In the genomic region with DNA sequence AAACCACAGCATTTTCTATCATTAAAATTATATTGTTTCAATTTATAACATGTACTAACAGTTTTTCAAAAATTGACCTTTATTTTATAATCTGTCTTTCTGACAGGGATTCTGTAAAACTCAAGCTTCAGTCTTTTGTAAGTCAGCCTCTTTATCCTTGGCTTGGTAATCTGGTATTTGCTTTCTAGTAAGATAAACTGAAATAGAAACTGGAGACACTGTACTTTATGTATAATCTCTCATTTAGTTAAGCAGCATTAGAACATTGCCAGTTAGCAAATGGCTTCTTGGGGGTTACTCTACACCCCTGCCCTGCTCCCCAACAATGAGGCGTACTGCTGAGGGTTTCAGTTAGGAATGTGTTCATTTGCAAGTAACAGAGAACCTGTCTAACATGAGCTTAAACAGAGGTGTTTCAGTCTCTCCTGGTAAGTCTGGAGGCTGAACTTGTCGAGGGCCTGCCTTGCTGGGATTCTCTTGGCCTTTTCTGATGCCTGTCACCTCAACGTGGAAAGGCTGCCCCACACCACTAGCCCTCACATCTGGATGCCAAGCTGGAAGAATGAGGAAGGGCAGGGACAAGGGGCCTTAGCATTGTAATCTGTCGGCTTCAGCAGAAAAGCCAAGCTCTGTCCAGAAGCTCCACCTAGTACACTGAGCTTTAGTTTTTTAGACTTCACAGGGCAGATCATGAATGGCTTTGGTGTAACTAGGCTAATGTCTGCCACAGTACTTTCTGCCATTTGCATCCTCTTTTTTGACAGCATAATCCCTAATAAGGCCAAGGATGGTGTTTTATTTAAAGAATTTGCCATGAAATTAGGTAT, we compare ENCODE assay signal across 23 cellular contexts. TPM values are rescaled to one million over a fixed set of nuclear protein-coding genes. Genes with fewer than 3 reads are reported as not detected.
A peak's percentile ranks its signal among the peaks of the same experiment; 100 is the strongest.
DNase-seq lines count a peak whose midpoint lies in the region; ATAC-seq and TF ChIP-seq lines count a peak whose summit lies in the region.
"Had no signal": no experiment of that assay in that cellular context is flagged by ENCODE, and none has a peak within 500 bp of the region (broad histone marks: within the 10 kb centered on the region; RNA-seq: fewer than 3 reads in every experiment).

No MANE protein-coding gene starts in this region.

- H3K27me3 Mint-ChIP-seq in CD4-positive, alpha-beta T cell: peaks cover 11% of the 10 kb centered on the region
- H3K27me3 Mint-ChIP-seq in naive thymus-derived CD8-positive, alpha-beta T cell: peaks cover 0 to 6% (median 0%) of the 10 kb centered on the region in 5 donors
- H3K27me3 Mint-ChIP-seq: activated B cell treated with CpG ODN at 0.5 μM for 24 hours had no signal

- no peaks in the 10 kb centered on the region for H3K9me3 ChIP-seq in CD4-positive, alpha-beta T cell (ENCODE audit: control insufficient read depth, low read length)
- H3K9me3 ChIP-seq in HUES48 (ENCODE audit: control insufficient read depth, insufficient read depth, low read length): no peaks in the 10 kb centered on the region
- no peaks in the 10 kb centered on the region for H3K9me3 ChIP-seq in esophagus (ENCODE audit: control insufficient read depth in 2 of 2, insufficient read depth in 1 of 2, low read depth in 1 of 2, low read length in 1 of 2)
- H3K9me3 ChIP-seq in ovary: no peaks in the 10 kb centered on the region
- H3K9me3 ChIP-seq: BLaER1, gastrocnemius medialis, MG63 had no signal

- DNase-seq in CD4-positive, alpha-beta T cell: no peak
- DNase-seq in naive thymus-derived CD8-positive, alpha-beta T cell: no peak
- DNase-seq in NCI-H446 (lab: John Stamatoyannopoulos, UW): no peak
- no peak for DNase-seq in NCI-H1105 treated with DMSO at 0.1 percent for 48 hours (lab: John Stamatoyannopoulos, UW)
- no peak for DNase-seq in ovary
- DNase-seq: activated B cell treated with CpG ODN at 0.5 μM for 24 hours; activated CD8-positive, alpha-beta memory T cell treated with anti-CD3 and anti-CD28 coated beads, Interleukin-2, amount 50 U/mL, for 4 hours; effector memory CD4-positive, alpha-beta T cell; gastrocnemius medialis; MG63; NCI-H1436; occipital lobe; OCI-M1; Right ventricle myocardium superior; stimulated activated CD4-positive, alpha-beta T cell treated with anti-CD3 and anti-CD28 coated beads, Interleukin-4, amount 100 ng/mL, for 24 hours; T-helper 9 cell had no signal

- H3K36me3 ChIP-seq in HUES48 (ENCODE audit: control insufficient read depth, insufficient read depth, low read length) (no peaks in the 10 kb centered on the region), esophagus (ENCODE audit: control insufficient read depth in 2 of 2, insufficient read depth in 2 of 2, low read length in 1 of 2) (no peaks in the 10 kb centered on the region), ovary (no peaks in the 10 kb centered on the region)
- H3K36me3 ChIP-seq: BLaER1, gastrocnemius medialis, MG63 had no signal

- no peak overlapping the region for H3K4me3 Mint-ChIP-seq in CD4-positive, alpha-beta T cell
- peak overlapping the region in 5 of 10 donors; percentile 28 to 48 (median 42) for H3K4me3 Mint-ChIP-seq in naive thymus-derived CD8-positive, alpha-beta T cell
- H3K4me3 Mint-ChIP-seq: activated B cell treated with CpG ODN at 0.5 μM for 24 hours had no signal

- WGBS in esophagus, 2 donors: 52 to 70% methylated on average over 4 of the region's 4 CpGs
- 71 to 75% (median 72%) methylated on average over 4 of the region's 4 CpGs for WGBS in ovary, 3 donors

- ATAC-seq in CD4-positive, alpha-beta T cell (ENCODE audit: poor library complexity): peak; percentile 26
- ATAC-seq in naive thymus-derived CD8-positive, alpha-beta T cell: peak in 1 of 2 donors; percentile 20
- no peak for ATAC-seq in HG03039 (IDR thresholded peaks at IDR 0.05; ENCODE audit: unreplicated experiment)
- ATAC-seq: gastrocnemius medialis, GM12878, HCT116 had no signal

- H3K4me1 ChIP-seq in HUES48 (ENCODE audit: control insufficient read depth, insufficient read depth, low read length) (peaks cover 23% of the 10 kb centered on the region), esophagus (ENCODE audit: control insufficient read depth in 2 of 2, insufficient read depth in 2 of 2, low read length in 1 of 2) (no peaks in the 10 kb centered on the region), ovary (ENCODE audit: insufficient read depth) (no peaks in the 10 kb centered on the region)
- H3K4me1 ChIP-seq: BLaER1 had no signal

- peaks cover 17% of the 10 kb centered on the region for H3K36me3 Mint-ChIP-seq in CD4-positive, alpha-beta T cell (ENCODE audit: low read depth)
- peaks cover 10 to 32% (median 13%) of the 10 kb centered on the region in 3 donors for H3K36me3 Mint-ChIP-seq in naive thymus-derived CD8-positive, alpha-beta T cell

- H3K27me3 ChIP-seq in CD4-positive, alpha-beta T cell (ENCODE audit: control insufficient read depth, insufficient read depth, low read length): no peaks in the 10 kb centered on the region
- H3K27me3 ChIP-seq in HUES48 (ENCODE audit: control insufficient read depth, insufficient read depth, low read length): no peaks in the 10 kb centered on the region
- H3K27me3 ChIP-seq in esophagus (ENCODE audit: control insufficient read depth in 1 of 2, insufficient read depth in 2 of 2, low read length in 2 of 2): no peaks in the 10 kb centered on the region
- H3K27me3 ChIP-seq in ovary: no peaks in the 10 kb centered on the region
- H3K27me3 ChIP-seq: BLaER1, gastrocnemius medialis had no signal

- no peak overlapping the region for H3K4me3 ChIP-seq in HUES48 (ENCODE audit: low read depth, low read length)
- H3K4me3 ChIP-seq in esophagus (ENCODE audit: low read depth in 1 of 2, low read length in 2 of 2): no peak overlapping the region
- no peak overlapping the region for H3K4me3 ChIP-seq in ovary
- H3K4me3 ChIP-seq: BLaER1, gastrocnemius medialis, GM12878, MG63 had no signal

- H3K9me3 Mint-ChIP-seq in CD4-positive, alpha-beta T cell: peaks cover 9% of the 10 kb centered on the region
- peaks cover 0 to 25% (median 14%) of the 10 kb centered on the region in 9 donors for H3K9me3 Mint-ChIP-seq in naive thymus-derived CD8-positive, alpha-beta T cell
- H3K9me3 Mint-ChIP-seq: activated B cell treated with CpG ODN at 0.5 μM for 24 hours; activated T-helper 2 cell treated with anti-CD3 and anti-CD28 coated beads, Interferon-gamma antibody, Interleukin-2, Interleukin-4, amounts not matched to agents 10 μg/mL and 5 μg/mL and 100 μg/mL, durations not matched to agents 14 hours and 24 hours and 36 hours had no signal

- peak overlapping the region; percentile 11 for H3K27ac ChIP-seq in CD4-positive, alpha-beta T cell (ENCODE audit: low read depth, low read length)
- H3K27ac ChIP-seq in HUES48 (ENCODE audit: low read depth, low read length) (peak overlapping the region; percentile 21), esophagus (ENCODE audit: low read depth in 2 of 2, low read length in 1 of 2) (peak overlapping the region; percentile 56 to 86), ovary (no peak overlapping the region)
- H3K27ac ChIP-seq: BLaER1 had no signal

- peak overlapping the region; percentile 71 for H3K27ac Mint-ChIP-seq in CD4-positive, alpha-beta T cell
- H3K27ac Mint-ChIP-seq in naive thymus-derived CD8-positive, alpha-beta T cell: peak overlapping the region; percentile 0 to 96 (median 82)
- H3K27ac Mint-ChIP-seq: activated B cell treated with CpG ODN at 0.5 μM for 24 hours; activated T-helper 2 cell treated with anti-CD3 and anti-CD28 coated beads, Interferon-gamma antibody, Interleukin-2, Interleukin-4, amounts not matched to agents 10 μg/mL and 5 μg/mL and 100 μg/mL, durations not matched to agents 14 hours and 24 hours and 36 hours had no signal

- TF ChIP-seq POLR2A in ovary (IDR thresholded peaks at IDR 0.05): no peak

- no peak for TF ChIP-seq CTCF in CD4-positive, alpha-beta T cell (IDR thresholded peaks at IDR 0.05)
- no peak for TF ChIP-seq CTCF in ovary (IDR thresholded peaks at IDR 0.05)

- no peak overlapping the region for H3K9ac ChIP-seq in HUES48 (ENCODE audit: low read depth, low read length)
- H3K9ac ChIP-seq: BLaER1 had no signal

- CTCF ChIA-PET in CD4-positive, alpha-beta T cell (lab: Charles Lee): interaction anchor here (1.2 kb wide), 1 partner anchor 14 kb away, joined by 3 read pairs; no protein-coding TSS in a partner anchor

- H3K4me1 Mint-ChIP-seq in CD4-positive, alpha-beta T cell (ENCODE audit: low read depth): peaks cover 69% of the 10 kb centered on the region
- peaks cover 17 to 81% (median 58%) of the 10 kb centered on the region in 4 donors for H3K4me1 Mint-ChIP-seq in naive thymus-derived CD8-positive, alpha-beta T cell
- H3K4me1 Mint-ChIP-seq: activated B cell treated with CpG ODN at 0.5 μM for 24 hours had no signal

- no peak for TF ChIP-seq EP300 in ovary (IDR thresholded peaks at IDR 0.05)

- POLR2A ChIA-PET in CD4-positive, alpha-beta T cell (lab: Charles Lee): interaction anchor here (3.4 kb wide), 1 partner anchor 588 kb away, joined by 10 read pairs; a partner anchor contains a TSS
- POLR2A ChIA-PET in naive thymus-derived CD8-positive, alpha-beta T cell (lab: Charles Lee): interaction anchor here (1.1 to 2.6 kb wide), 8 partner anchors 9 to 588 kb away, joined by 3 to 13 read pairs (median 6); a partner anchor contains a TSS

- intact Hi-C loops in CD4-positive, alpha-beta T cell (cut with DNase I, micrococcal nuclease): no loop called here
- intact Hi-C loops in ovary (cut with DNase I): no loop called here

RNA-seq across cellular contexts. Expression of a gene that starts 34.8 kb away (rescaled TPM):
- under 1 TPM; 0.25 to 0.38 TPM for total RNA-seq in CD4-positive, alpha-beta T cell
- polyA plus RNA-seq in esophagus (10 to 100 TPM; 28.8 to 52.5 TPM), ovary (10 to 100 TPM in 1 of 2 donors, 1 to 10 TPM in 1; 3.8 to 10.3 TPM)
- 10 to 100 TPM; 21.3 to 23.4 TPM for total RNA-seq in naive thymus-derived CD8-positive, alpha-beta T cell
- 1 to 10 TPM; 1.3 to 3.7 (median 2.6) TPM for polyA plus RNA-seq in naive thymus-derived CD8-positive, alpha-beta T cell
- total RNA-seq in ovary: 10 to 100 TPM in 1 of 7 donors, 1 to 10 TPM in 6; 4.8 to 19.0 (median 8.1) TPM
- total RNA-seq: activated B cell treated with CpG ODN at 0.5 μM for 24 hours had no signal

Comparison
In these comparisons a context has a peak if more than half of its experiments do, and no peak if none do; other contexts are left out.
1. H3K27ac ChIP-seq: peak in CD4-positive, alpha-beta T cell (single experiment), HUES48 (single experiment) and esophagus (2 of 2); none in ovary (0 of 2).
2. RNA of a gene that starts 34.8 kb away (total RNA-seq): 21.3 to 23.4 TPM in naive thymus-derived CD8-positive, alpha-beta T cell and 4.8 to 19.0 TPM in ovary; 0.25 to 0.38 TPM in CD4-positive, alpha-beta T cell; every median in the first group is over 4 times any median in the second.